Comparison of ENCODE assay signal across 42 cellular contexts in the genomic region with DNA sequence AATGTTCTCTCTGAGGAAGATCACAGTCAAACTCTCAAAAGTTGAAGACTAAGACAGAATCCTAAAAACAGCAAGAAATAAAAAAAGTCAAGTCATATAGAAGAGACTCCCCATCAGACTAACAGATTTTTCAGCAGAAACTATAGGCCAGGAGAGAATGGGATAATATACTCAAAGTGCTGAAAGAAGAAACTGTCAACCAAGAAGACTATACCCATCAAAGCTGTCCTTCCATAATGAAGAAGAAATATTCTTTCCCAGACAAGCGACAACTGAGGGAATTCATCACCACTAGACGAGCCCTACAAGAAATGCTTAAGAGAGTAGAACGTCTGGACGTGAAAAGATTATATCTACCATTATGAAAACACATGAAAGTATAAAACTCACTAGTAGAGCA. TPM values are rescaled to one million over a fixed set of nuclear protein-coding genes. Genes with fewer than 3 reads are reported as not detected.
DNase-seq lines count a peak whose midpoint lies in the region; ATAC-seq, FAIRE-seq and TF ChIP-seq lines count a peak whose summit lies in the region.
"Had no signal": no experiment of that assay in that cellular context is flagged by ENCODE, and none has a peak within 500 bp of the region (broad histone marks: within the 10 kb centered on the region; RNA-seq: fewer than 3 reads in every experiment).

No MANE protein-coding gene starts in this region.

- TF ChIP-seq EP300 in GM12878 (IDR thresholded peaks at IDR 0.05; ENCODE audit: borderline replicate concordance in 1 of 2, control insufficient read depth in 1 of 2, low read depth in 2 of 2, low read length in 2 of 2) = no peak

- intact Hi-C loops in GM12878 (cut with micrococcal nuclease; ENCODE audit: unreplicated experiment) = no loop called here

- H3K27me3 Mint-ChIP-seq in stimulated activated naive B cell treated with anti-CD40 and anti-IgM and Interleukin-4, amounts not matched to agents 10 μg/mL and 1 μg/mL and 100 μg/mL, for 72 hours = no peaks in the 10 kb centered on the region
- H3K27me3 Mint-ChIP-seq: B cell; CD4-positive, alpha-beta memory T cell; CD4-positive, alpha-beta T cell; CD4-positive, CD25-positive, alpha-beta regulatory T cell had no signal

- SMC1A ChIA-PET in GM12878 (lab: Charles Lee; ENCODE audit: uncharacterized antibody, unreplicated experiment) = interaction anchor here (1.1 to 3.1 kb wide), 4 partner anchors 12 to 31 kb away, joined by 4 to 26 read pairs (median 5); no protein-coding TSS in a partner anchor

- no peaks in the 10 kb centered on the region for H3K27me3 ChIP-seq in GM12878 (replicated peaks in 1 of 2; ENCODE audit: control insufficient read depth in 2 of 2, insufficient read depth in 2 of 2, low read length in 1 of 2)
- H3K27me3 ChIP-seq: BLaER1 had no signal

- H3K27ac ChIP-seq in HEK293 (ENCODE audit: extremely low read depth, low read depth, low read length) = no peak overlapping the region
- H3K27ac ChIP-seq in GM12878 (ENCODE audit: control insufficient read depth, insufficient read depth) = no peak overlapping the region
- H3K27ac ChIP-seq: 22Rv1; A549; BLaER1; BLaER1 treated with 17β-estradiol and CSF1 and Interleukin-3, amounts not matched to agents 10 nM and 100 nM; C4-2B had no signal

- FAIRE-seq in GM19239 (lab: Jason Lieb, UNC) = peak; percentile 45
- no peak for FAIRE-seq in GM12878 (lab: Jason Lieb, UNC)
- FAIRE-seq: A204.1, A549, D721Med had no signal

- in situ Hi-C loops in GM12878 (cut with MboI) = no loop called here

- peaks cover 28% of the 10 kb centered on the region for H3K79me2 ChIP-seq in GM12878 (ENCODE audit: control insufficient read depth, insufficient read depth, low read length)

- H4K20me1 ChIP-seq in GM12878 (ENCODE audit: control insufficient read depth, insufficient read depth) = no peaks in the 10 kb centered on the region
- H4K20me1 ChIP-seq: BLaER1 had no signal

- H3K9me3 ChIP-seq in HEK293 (ENCODE audit: control insufficient read depth, insufficient read depth, low read depth, low read length) = no peaks in the 10 kb centered on the region
- H3K9me3 ChIP-seq in GM12878 (replicated peaks; ENCODE audit: control insufficient read depth, insufficient read depth, low read length) = peaks cover 28% of the 10 kb centered on the region
- H3K9me3 ChIP-seq: BE2C had no signal

- no peak for TF ChIP-seq POLR2A in GM12878 (IDR thresholded peaks at IDR 0.05; ENCODE audit: low read depth, low read length)

- H3K9me3 Mint-ChIP-seq in stimulated activated naive B cell treated with anti-CD40 and anti-IgM and Interleukin-4, amounts not matched to agents 10 μg/mL and 1 μg/mL and 100 μg/mL, for 72 hours = peaks cover 22 to 24% of the 10 kb centered on the region in 2 donors

- TF ChIP-seq RAD21 in GM12878 (IDR thresholded peaks at IDR 0.05; ENCODE audit: insufficient read depth, low read depth, low read length) = no peak

- peaks cover 25 to 63% of the 10 kb centered on the region in 2 donors for H3K36me3 Mint-ChIP-seq in stimulated activated naive B cell treated with anti-CD40 and anti-IgM and Interleukin-4, amounts not matched to agents 10 μg/mL and 1 μg/mL and 100 μg/mL, for 72 hours

- ATAC-seq in GM12878 = no peak
- no peak for ATAC-seq in stimulated activated naive B cell treated with anti-CD40 and anti-IgM and Interleukin-4, amounts not matched to agents 10 μg/mL and 1 μg/mL and 100 μg/mL, for 72 hours (replicated peaks)
- no peak for ATAC-seq in HG02798 (IDR thresholded peaks at IDR 0.05; ENCODE audit: poor library complexity, unreplicated experiment)
- ATAC-seq: A549; CD8-positive, alpha-beta T cell had no signal

- H3K4me3 Mint-ChIP-seq in stimulated activated naive B cell treated with anti-CD40 and anti-IgM and Interleukin-4, amounts not matched to agents 10 μg/mL and 1 μg/mL and 100 μg/mL, for 72 hours = no peak overlapping the region
- H3K4me3 Mint-ChIP-seq: B cell; CD14-positive monocyte; CD4-positive, alpha-beta T cell; CD4-positive, CD25-positive, alpha-beta regulatory T cell; CD8-positive, alpha-beta memory T cell; CD8-positive, alpha-beta T cell had no signal

- no peak overlapping the region for H3K4me2 ChIP-seq in GM12878 (ENCODE audit: control insufficient read depth, insufficient read depth)
- H3K4me2 ChIP-seq: A549; BLaER1; BLaER1 treated with 17β-estradiol and CSF1 and Interleukin-3, amounts not matched to agents 10 nM and 100 nM had no signal

- H3K9ac ChIP-seq in GM12878 (ENCODE audit: control insufficient read depth, insufficient read depth, low read length) = no peak overlapping the region
- H3K9ac ChIP-seq: BLaER1; BLaER1 treated with 17β-estradiol and CSF1 and Interleukin-3, amounts not matched to agents 10 nM and 100 nM had no signal

- POLR2A ChIA-PET in HEK293 (lab: Yijun Ruan, JAX) = no interaction called here
- POLR2A ChIA-PET in GM12878 (lab: Charles Lee) = interaction anchor here (0.7 to 1.6 kb wide), 3 partner anchors 10 to 208 kb away, joined by 3 to 10 read pairs (median 5); no protein-coding TSS in a partner anchor

- no peak overlapping the region for H2AFZ ChIP-seq in GM12878 (ENCODE audit: control insufficient read depth, low read depth, low read length)

- no peaks in the 10 kb centered on the region for H3K4me1 ChIP-seq in HEK293 (ENCODE audit: control insufficient read depth, insufficient read depth, low read length)
- H3K4me1 ChIP-seq in GM12878 (ENCODE audit: control insufficient read depth, insufficient read depth, low read length) = no peaks in the 10 kb centered on the region
- H3K4me1 ChIP-seq: A549, BE2C, Caco-2 had no signal

- no TSS peak for BruUV-seq in GM12878 (replicated peaks; lab: Mats Ljungman, UMichigan)

- peaks cover 27 to 52% of the 10 kb centered on the region in 2 donors for H3K4me1 Mint-ChIP-seq in stimulated activated naive B cell treated with anti-CD40 and anti-IgM and Interleukin-4, amounts not matched to agents 10 μg/mL and 1 μg/mL and 100 μg/mL, for 72 hours

- no peak for TF ChIP-seq CTCF in HEK293 (tag by site-specific recombination; IDR thresholded peaks at IDR 0.05)
- no peak for TF ChIP-seq CTCF in GM12878 (IDR thresholded peaks at IDR 0.05 in 2 of 3, conservative IDR thresholded peaks at IDR 0.05 in 1 of 3; ENCODE audit: control insufficient read depth in 2 of 3, extremely low read depth in 1 of 3, insufficient read depth in 1 of 3, low read depth in 3 of 3, low read length in 3 of 3)

- DNase-seq in GM19239 (ENCODE audit: insufficient read length, low spot score) = no peak
- no peak for DNase-seq in GM12878 (ENCODE audit: low read depth, low spot score)
- no peak for DNase-seq in stimulated activated naive B cell treated with anti-CD40 and anti-IgM and Interleukin-4, amounts not matched to agents 10 μg/mL and 1 μg/mL and 100 μg/mL, for 72 hours
- DNase-seq in SW 1271 (lab: John Stamatoyannopoulos, UW) = no peak
- DNase-seq in germinal center (ENCODE audit: low spot score) = no peak
- no peak for DNase-seq in OCI-M1 (lab: John Stamatoyannopoulos, UW)
- DNase-seq: 8988T; ACHN; AML-193; BE2C; C1 segment of cervical spinal cord; Caco-2; Calu3; CD4-positive, alpha-beta memory T cell; CD4-positive, alpha-beta T cell; CD4-positive, CD25-positive, alpha-beta regulatory T cell; CD8-positive, alpha-beta memory T cell; CD8-positive, alpha-beta T cell; COR-L47; DMS 273 treated with DMSO at 0.1 percent for 48 hours; DMS153; DMS53; DMS79; DMS79 treated with DMSO at 0.1 percent for 48 hours; DND-41; EL had no signal

- H3K36me3 ChIP-seq in HEK293 (ENCODE audit: control insufficient read depth in 2 of 2, insufficient read depth in 1 of 2, low read length in 2 of 2) = no peaks in the 10 kb centered on the region
- peaks cover 0 to 2% of the 10 kb centered on the region in 2 experiments; a peak in 3 of 4 replicates for H3K36me3 ChIP-seq in GM12878 (ENCODE audit: control insufficient read depth in 2 of 2, insufficient read depth in 2 of 2, low read length in 1 of 2)
- H3K36me3 ChIP-seq: BE2C, BLaER1 had no signal

- RAD21 ChIA-PET in GM12878 (lab: Charles Lee; ENCODE audit: unreplicated experiment) = interaction anchor here (0.7 to 0.8 kb wide), 2 partner anchors 17 to 73 kb away, joined by 3 read pairs; no protein-coding TSS in a partner anchor

- H3K4me3 ChIP-seq in HEK293 (ENCODE audit: low read depth, low read length) (no peak overlapping the region), GM12878 (no peak overlapping the region)
- H3K4me3 ChIP-seq: A549, BLaER1 had no signal

- 100% methylated on average over 4 of the region's 4 CpGs for WGBS in GM12878 (ENCODE audit: insufficient coverage, insufficient replicate concordance, low lambda C conversion rate, missing lambda C conversion rate)

- CTCF ChIA-PET in HEK293 (lab: Yijun Ruan, JAX) (no interaction called here), GM12878 (lab: Yijun Ruan, JAX) (interaction anchor here (0.9 to 2.4 kb wide), 6 partner anchors 10 to 75 kb away, joined by 3 to 6 read pairs (median 4); no protein-coding TSS in a partner anchor)

- H3K27ac Mint-ChIP-seq in stimulated activated naive B cell treated with anti-CD40 and anti-IgM and Interleukin-4, amounts not matched to agents 10 μg/mL and 1 μg/mL and 100 μg/mL, for 72 hours = peak overlapping the region; percentile 27
- H3K27ac Mint-ChIP-seq: B cell; CD14-positive monocyte; CD4-positive, alpha-beta memory T cell; CD4-positive, alpha-beta T cell; CD4-positive, CD25-positive, alpha-beta regulatory T cell; CD8-positive, alpha-beta memory T cell; CD8-positive, alpha-beta T cell had no signal

RNA-seq across cellular contexts. Expression of a gene that starts 22.0 kb away (rescaled TPM):
- total RNA-seq in GM12878 (2013; cell fraction: nucleolus; rRNA removed) = 174 and 189 TPM in 2 replicates
- total RNA-seq in GM12878 (2014; rRNA removed) = 15.4 and 18.1 TPM in 2 replicates
- 18.0 and 18.1 TPM in 2 replicates for total RNA-seq in GM12878 (2014; rRNA removed; fragmentation: Illumina TruSeq; extraction: Trizol)
- 19.1 and 22.4 TPM in 2 replicates for total RNA-seq in GM12878 (2021)
- polyA plus RNA-seq in GM12878 (2011; ENCODE audit: low read depth) = 11.6 TPM
- polyA plus RNA-seq in GM12878 (2011; rRNA removed) = 49.4 and 72.4 TPM in 2 replicates
- 13.1 and 18.0 TPM in 2 replicates for polyA plus RNA-seq in GM12878 (2011; cell fraction: cytosol; rRNA removed)
- 21.4 and 25.3 TPM in 2 replicates for polyA plus RNA-seq in GM12878 (2011; cell fraction: nucleus; rRNA removed)
- polyA plus RNA-seq in GM12878 (2012) = 11.8 and 14.3 TPM in 2 replicates
- polyA plus RNA-seq in GM12878 (2014; fragmentation: Illumina TruSeq; extraction: Trizol) = 15.9 and 22.4 TPM in 2 replicates
- polyA plus RNA-seq in GM12878 (2014; fragmentation: Nextera tagmentation; extraction: Ambion mirVana) = 1 to 10 TPM; 1.1 to 1.5 TPM
- 8.3 and 9.6 TPM in 2 replicates for polyA plus RNA-seq in GM12878 (2014; rRNA removed)
- 1 to 10 TPM; 2.3 to 2.9 TPM for polyA plus RNA-seq in GM12878 (2016; fragmentation: Nextera tagmentation; extraction: Ambion mirVana)
- polyA minus RNA-seq in GM12878 (2011; rRNA and poly(A)+ RNA removed) = 61.3 and 91.4 TPM in 2 replicates
- 25.1 and 28.5 TPM in 2 replicates for polyA minus RNA-seq in GM12878 (2011; cell fraction: cytosol; rRNA and poly(A)+ RNA removed)
- polyA minus RNA-seq in GM12878 (2011; cell fraction: nucleus; rRNA and poly(A)+ RNA removed) = 28.3 and 34.2 TPM in 2 replicates
- total RNA-seq: Caco-2 had no signal

RNA-seq across cellular contexts. Expression of a gene that starts 30.0 kb away (rescaled TPM):
- total RNA-seq in GM12878 (2013; cell fraction: nucleolus; rRNA removed) = 324 and 329 TPM in 2 replicates
- total RNA-seq in GM12878 (2014; rRNA removed) (33.7 and 41.4 TPM in 2 replicates), GM12878 (2014; rRNA removed; fragmentation: Illumina TruSeq; extraction: Trizol) (33.9 and 35.1 TPM in 2 replicates), GM12878 (2021) (22.4 and 22.9 TPM in 2 replicates)
- 21.7 TPM for polyA plus RNA-seq in GM12878 (2011; ENCODE audit: low read depth)
- polyA plus RNA-seq in GM12878 (2011; rRNA removed) (57.1 and 86.9 TPM in 2 replicates), GM12878 (2014; fragmentation: Illumina TruSeq; extraction: Trizol) (35.0 and 46.6 TPM in 2 replicates), GM12878 (2014; fragmentation: Nextera tagmentation; extraction: Ambion mirVana) (1 to 10 TPM; 9.3 to 9.5 TPM), GM12878 (2014; rRNA removed) (13.0 and 16.5 TPM in 2 replicates), GM12878 (2016; fragmentation: Nextera tagmentation; extraction: Ambion mirVana) (10 to 100 TPM; 17.1 to 17.9 TPM)
- 22.3 and 24.5 TPM in 2 replicates for polyA plus RNA-seq in GM12878 (2011; cell fraction: cytosol; rRNA removed)
- polyA plus RNA-seq in GM12878 (2011; cell fraction: nucleus; rRNA removed) = 41.1 and 61.6 TPM in 2 replicates
- 26.0 and 27.3 TPM in 2 replicates for polyA plus RNA-seq in GM12878 (2012)
- polyA minus RNA-seq in GM12878 (2011; rRNA and poly(A)+ RNA removed) = 75.7 and 81.3 TPM in 2 replicates
- 20.4 and 25.1 TPM in 2 replicates for polyA minus RNA-seq in GM12878 (2011; cell fraction: cytosol; rRNA and poly(A)+ RNA removed)
- polyA minus RNA-seq in GM12878 (2011; cell fraction: nucleus; rRNA and poly(A)+ RNA removed) = 110 and 111 TPM in 2 replicates
- total RNA-seq: Caco-2 had no signal

RNA-seq across cellular contexts. Expression of a gene that starts 33.0 kb away (rescaled TPM):
- 34.8 and 41.1 TPM in 2 replicates for total RNA-seq in GM12878 (2013; cell fraction: nucleolus; rRNA removed)
- 4.0 and 4.1 TPM in 2 replicates for total RNA-seq in GM12878 (2014; rRNA removed)
- 3.4 and 5.0 TPM in 2 replicates for total RNA-seq in GM12878 (2014; rRNA removed; fragmentation: Illumina TruSeq; extraction: Trizol)
- 5.0 and 5.4 TPM in 2 replicates for total RNA-seq in GM12878 (2021)
- polyA plus RNA-seq in GM12878 (2011; ENCODE audit: low read depth) = 2.2 TPM
- polyA plus RNA-seq in GM12878 (2011; rRNA removed) = 3.4 and 4.0 TPM in 2 replicates
- 3.0 and 3.8 TPM in 2 replicates for polyA plus RNA-seq in GM12878 (2011; cell fraction: cytosol; rRNA removed)
- 3.3 and 4.2 TPM in 2 replicates for polyA plus RNA-seq in GM12878 (2011; cell fraction: nucleus; rRNA removed)
- polyA plus RNA-seq in GM12878 (2012) = 4.6 and 5.2 TPM in 2 replicates
- polyA plus RNA-seq in GM12878 (2014; fragmentation: Illumina TruSeq; extraction: Trizol) = 4.6 and 6.0 TPM in 2 replicates
- 1 to 10 TPM; 1.3 to 1.9 TPM for polyA plus RNA-seq in GM12878 (2014; fragmentation: Nextera tagmentation; extraction: Ambion mirVana)
- polyA plus RNA-seq in GM12878 (2014; rRNA removed) = 4.3 and 6.2 TPM in 2 replicates
- polyA plus RNA-seq in GM12878 (2016; fragmentation: Nextera tagmentation; extraction: Ambion mirVana) = 1 to 10 TPM; 2.5 to 3.8 TPM
- 2.0 and 3.6 TPM in 2 replicates for polyA minus RNA-seq in GM12878 (2011; rRNA and poly(A)+ RNA removed)
- polyA minus RNA-seq in GM12878 (2011; cell fraction: cytosol; rRNA and poly(A)+ RNA removed) = 0.52 and 0.67 TPM in 2 replicates
- 1.9 and 2.3 TPM in 2 replicates for polyA minus RNA-seq in GM12878 (2011; cell fraction: nucleus; rRNA and poly(A)+ RNA removed)
- total RNA-seq: CD4-positive, alpha-beta T cell; CD4-positive, CD25-positive, alpha-beta regulatory T cell; CD8-positive, alpha-beta T cell had no signal
- polyA plus RNA-seq: CD4-positive, CD25-positive, alpha-beta regulatory T cell; CD8-positive, alpha-beta memory T cell had no signal

RNA-seq across cellular contexts. Expression of a gene that starts 51.8 kb away (rescaled TPM):
- total RNA-seq in GM12878 (2013; cell fraction: nucleolus; rRNA removed) = 307 and 331 TPM in 2 replicates
- 82.7 and 109 TPM in 2 replicates for total RNA-seq in GM12878 (2014; rRNA removed)
- 107 and 109 TPM in 2 replicates for total RNA-seq in GM12878 (2014; rRNA removed; fragmentation: Illumina TruSeq; extraction: Trizol)
- 50.4 and 52.8 TPM in 2 replicates for total RNA-seq in GM12878 (2021)
- 37.6 TPM for polyA plus RNA-seq in GM12878 (2011; ENCODE audit: low read depth)
- 149 and 243 TPM in 2 replicates for polyA plus RNA-seq in GM12878 (2011; rRNA removed)
- polyA plus RNA-seq in GM12878 (2011; cell fraction: cytosol; rRNA removed) = 53.5 and 61.0 TPM in 2 replicates
- polyA plus RNA-seq in GM12878 (2011; cell fraction: nucleus; rRNA removed) = 75.6 and 82.5 TPM in 2 replicates
- 49.5 and 69.6 TPM in 2 replicates for polyA plus RNA-seq in GM12878 (2012)
- polyA plus RNA-seq in GM12878 (2014; fragmentation: Illumina TruSeq; extraction: Trizol) = 118 and 166 TPM in 2 replicates
- polyA plus RNA-seq in GM12878 (2014; fragmentation: Nextera tagmentation; extraction: Ambion mirVana) = 10 to 100 TPM; 31.5 to 41.8 TPM
- 65.8 and 79.3 TPM in 2 replicates for polyA plus RNA-seq in GM12878 (2014; rRNA removed)
- polyA plus RNA-seq in GM12878 (2016; fragmentation: Nextera tagmentation; extraction: Ambion mirVana) = 10 to 100 TPM; 45.9 to 47.1 TPM
- 80.6 and 111 TPM in 2 replicates for polyA minus RNA-seq in GM12878 (2011; rRNA and poly(A)+ RNA removed)
- 23.4 and 28.1 TPM in 2 replicates for polyA minus RNA-seq in GM12878 (2011; cell fraction: cytosol; rRNA and poly(A)+ RNA removed)
- 39.7 and 47.2 TPM in 2 replicates for polyA minus RNA-seq in GM12878 (2011; cell fraction: nucleus; rRNA and poly(A)+ RNA removed)
- total RNA-seq: A172; A673; Caco-2; Calu3; CD4-positive, alpha-beta T cell; CD8-positive, alpha-beta memory T cell; Daoy had no signal
- polyA plus RNA-seq: AG04450; BJ; CD8-positive, alpha-beta memory T cell had no signal
